Comparison of ENCODE assay signal across 24 cellular contexts in the genomic region with DNA sequence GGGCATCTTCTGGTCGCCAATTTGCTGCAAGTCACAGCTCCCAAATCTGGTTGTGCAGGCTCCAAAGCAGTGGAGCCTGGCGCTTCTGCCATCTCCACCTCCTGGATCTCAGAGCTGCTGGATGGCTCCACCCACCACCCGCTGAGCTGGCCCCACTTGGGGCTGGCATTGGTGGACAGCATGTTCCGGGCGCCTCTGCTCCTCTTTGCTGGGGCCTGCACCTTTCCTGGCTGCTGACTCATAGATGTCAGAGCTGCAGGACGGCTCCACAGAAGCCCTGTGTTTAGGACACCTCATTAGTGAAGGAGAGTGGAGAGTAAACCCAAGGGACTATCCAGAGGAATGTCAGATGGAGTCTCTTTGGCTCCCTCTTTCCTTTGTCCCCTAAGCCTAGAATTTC. TPM values are rescaled to one million over a fixed set of nuclear protein-coding genes. Genes with fewer than 3 reads are reported as not detected.
DNase-seq lines count a peak whose midpoint lies in the region; ATAC-seq, FAIRE-seq and TF ChIP-seq lines count a peak whose summit lies in the region.
"Had no signal": no experiment of that assay in that cellular context is flagged by ENCODE, and none has a peak within 500 bp of the region (broad histone marks: within the 10 kb centered on the region; RNA-seq: fewer than 3 reads in every experiment).

No MANE protein-coding gene starts in this region.

- DNase-seq in SK-N-SH (no peak), RCC 7860 (ENCODE audit: low spot score) (peak; percentile 77), foreskin keratinocyte (peak; percentile 37 to 65), urothelium cell line (ENCODE audit: low spot score) (peak; percentile 28)
- no peak for DNase-seq in activated naive CD8-positive, alpha-beta T cell treated with anti-CD3 and anti-CD28 coated beads, Interleukin-2, amount 50 U/mL, for 24 hours
- DNase-seq: colonic mucosa, endodermal cell, NCI-H2171, T-helper 2 cell, trophoblast cell had no signal

- ATAC-seq in SK-N-SH treated with all-trans-retinoic acid at 6 μM for 48 hours (peak; percentile 56), foreskin keratinocyte (peak; percentile 92), HG03571 (IDR thresholded peaks at IDR 0.05; ENCODE audit: unreplicated experiment) (no peak), HG03354 (IDR thresholded peaks at IDR 0.05; ENCODE audit: poor library complexity, severe bottlenecking, unreplicated experiment) (no peak)
- no peak for ATAC-seq in activated naive CD8-positive, alpha-beta T cell treated with anti-CD3 and anti-CD28 coated beads, Interleukin-2, amount 50 U/mL, for 24 hours
- ATAC-seq: natural killer cell treated with Interleukin-12 subunit alpha and Interleukin-12 subunit beta and Interleukin-15 and Interleukin-18, amount 100 ng/mL, for 72 hours had no signal

- no peak overlapping the region for H3K4me3 Mint-ChIP-seq in activated naive CD8-positive, alpha-beta T cell treated with anti-CD3 and anti-CD28 coated beads, Interleukin-2, amount 50 U/mL, for 24 hours
- H3K4me3 Mint-ChIP-seq: activated naive CD8-positive, alpha-beta T cell; endodermal cell; mesothelial cell of epicardium; natural killer cell treated with Interleukin-12 subunit alpha and Interleukin-12 subunit beta and Interleukin-15 and Interleukin-18, amount 100 ng/mL, for 72 hours; stimulated activated naive CD8-positive, alpha-beta T cell treated with anti-CD3 and anti-CD28 coated beads, Interleukin-15, Interleukin-2, amounts not matched to agents 100 ng/mL and 50 ng/mL, for 24 hours had no signal

- H3K4me2 ChIP-seq in SK-N-SH, result no peak overlapping the region
- H3K4me2 ChIP-seq: A549; BLaER1 treated with 17β-estradiol and CSF1 and Interleukin-3, amounts not matched to agents 10 nM and 100 nM; hepatocyte had no signal

- H3K4me1 ChIP-seq in SK-N-SH (ENCODE audit: control insufficient read depth in 1 of 2, insufficient read depth in 2 of 2, low read depth in 1 of 2, low read length in 1 of 2) (peaks cover 0 to 2% of the 10 kb centered on the region in 2 experiments; a peak in 2 of 4 replicates), foreskin keratinocyte (no peaks in the 10 kb centered on the region)
- H3K4me1 ChIP-seq: colonic mucosa, SJSA1 had no signal

- H3K79me2 ChIP-seq in SK-N-SH (ENCODE audit: insufficient read depth), result peaks cover 79% of the 10 kb centered on the region

- FAIRE-seq in RCC 7860 (lab: Jason Lieb, UNC) (peak; percentile 77), urothelium cell line (lab: Jason Lieb, UNC) (no peak)
- FAIRE-seq: A549, GM12892 had no signal

- no peak overlapping the region for H3K4me3 ChIP-seq in SK-N-SH (ENCODE audit: low read depth in 2 of 2, low read length in 1 of 2)
- H3K4me3 ChIP-seq: A549; BLaER1 treated with 17β-estradiol and CSF1 and Interleukin-3, amounts not matched to agents 10 nM and 100 nM; colonic mucosa; hepatocyte; SJSA1; skin epidermis had no signal

- peaks cover 24% of the 10 kb centered on the region for H4K20me1 ChIP-seq in SK-N-SH (ENCODE audit: insufficient read depth)

- H3K36me3 Mint-ChIP-seq in activated naive CD8-positive, alpha-beta T cell treated with anti-CD3 and anti-CD28 coated beads, Interleukin-2, amount 50 U/mL, for 24 hours (ENCODE audit: low read depth), result peaks cover 43% of the 10 kb centered on the region

- no peak overlapping the region for H3K9ac ChIP-seq in SK-N-SH
- H3K9ac ChIP-seq: BLaER1 treated with 17β-estradiol and CSF1 and Interleukin-3, amounts not matched to agents 10 nM and 100 nM had no signal

- no peaks in the 10 kb centered on the region for H3K27me3 Mint-ChIP-seq in activated naive CD8-positive, alpha-beta T cell treated with anti-CD3 and anti-CD28 coated beads, Interleukin-2, amount 50 U/mL, for 24 hours
- H3K27me3 Mint-ChIP-seq: activated naive CD8-positive, alpha-beta T cell; natural killer cell treated with Interleukin-12 subunit alpha and Interleukin-12 subunit beta and Interleukin-15 and Interleukin-18, amount 100 ng/mL, for 72 hours; stimulated activated naive CD8-positive, alpha-beta T cell treated with anti-CD3 and anti-CD28 coated beads, Interleukin-15, Interleukin-2, amounts not matched to agents 100 ng/mL and 50 ng/mL, for 24 hours had no signal

- H3K4me1 Mint-ChIP-seq in activated naive CD8-positive, alpha-beta T cell treated with anti-CD3 and anti-CD28 coated beads, Interleukin-2, amount 50 U/mL, for 24 hours, result peaks cover 39% of the 10 kb centered on the region
- H3K4me1 Mint-ChIP-seq: endodermal cell, mesothelial cell of epicardium had no signal

- no peak overlapping the region for H3K27ac Mint-ChIP-seq in activated naive CD8-positive, alpha-beta T cell treated with anti-CD3 and anti-CD28 coated beads, Interleukin-2, amount 50 U/mL, for 24 hours
- H3K27ac Mint-ChIP-seq: activated naive CD8-positive, alpha-beta T cell; mesothelial cell of epicardium; stimulated activated naive CD8-positive, alpha-beta T cell treated with anti-CD3 and anti-CD28 coated beads, Interleukin-15, Interleukin-2, amounts not matched to agents 100 ng/mL and 50 ng/mL, for 24 hours had no signal

- no peak for TF ChIP-seq EP300 in SK-N-SH (IDR thresholded peaks at IDR 0.05; ENCODE audit: borderline replicate concordance in 1 of 2, low read depth in 1 of 2, low read length in 1 of 2)

- CTCF ChIA-PET in SK-N-SH (lab: Yijun Ruan, JAX), result interaction anchor here (1.5 to 2.3 kb wide), 2 partner anchors 10 to 25 kb away, joined by 5 read pairs; no protein-coding TSS in a partner anchor

- no peaks in the 10 kb centered on the region for H3F3A ChIP-seq in SK-N-SH (replicated peaks; ENCODE audit: insufficient read depth)

- no peaks in the 10 kb centered on the region for H3K9me2 ChIP-seq in SK-N-SH

- H3K27ac ChIP-seq in SK-N-SH (ENCODE audit: low read depth in 2 of 2, low read length in 1 of 2) (no peak overlapping the region), foreskin keratinocyte (no peak overlapping the region)
- H3K27ac ChIP-seq: A549; BLaER1 treated with 17β-estradiol and CSF1 and Interleukin-3, amounts not matched to agents 10 nM and 100 nM; colonic mucosa; hepatocyte; SJSA1 had no signal

- WGBS in SK-N-SH (ENCODE audit: low lambda C conversion rate), result 68% methylated on average over 5 of the region's 6 CpGs

- H3K27me3 ChIP-seq in SK-N-SH (ENCODE audit: insufficient read depth) (no peaks in the 10 kb centered on the region), foreskin keratinocyte (no peaks in the 10 kb centered on the region)
- H3K27me3 ChIP-seq: BLaER1 treated with 17β-estradiol and CSF1 and Interleukin-3, amounts not matched to agents 10 nM and 100 nM; colonic mucosa; hepatocyte; SJSA1 had no signal

- no peak for TF ChIP-seq RAD21 in SK-N-SH (IDR thresholded peaks at IDR 0.05; ENCODE audit: low read length)

- POLR2A ChIA-PET in SK-N-SH (lab: Yijun Ruan, JAX), result no interaction called here

- no peaks in the 10 kb centered on the region for H3K9me3 ChIP-seq in SK-N-SH
- H3K9me3 ChIP-seq: A549, colonic mucosa, SJSA1 had no signal

- H2AFZ ChIP-seq in SK-N-SH (ENCODE audit: low read depth), result no peak overlapping the region
- H2AFZ ChIP-seq: hepatocyte had no signal

- TF ChIP-seq CTCF in SK-N-SH (IDR thresholded peaks at IDR 0.05), result no peak
- TF ChIP-seq CTCF in foreskin keratinocyte (conservative IDR thresholded peaks at IDR 0.05), result no peak

- peaks cover 4% of the 10 kb centered on the region for H3K9me3 Mint-ChIP-seq in activated naive CD8-positive, alpha-beta T cell treated with anti-CD3 and anti-CD28 coated beads, Interleukin-2, amount 50 U/mL, for 24 hours

- H3K36me3 ChIP-seq in SK-N-SH (replicated peaks in 1 of 2; ENCODE audit: control insufficient read depth in 1 of 2, insufficient read depth in 2 of 2, low read length in 1 of 2), result peaks cover 7 to 10% of the 10 kb centered on the region in 2 experiments
- H3K36me3 ChIP-seq: colonic mucosa had no signal

TF ChIP-seq in SK-N-SH treated with all-trans-retinoic acid at 6 μM for 48 hours, 23 proteins besides CTCF, POLR2A, EP300 and RAD21 (continues in another document):
- TF ChIP-seq RARB (CRISPR knock-in tag; IDR thresholded peaks at IDR 0.05), result no peak

TF ChIP-seq in SK-N-SH, 30 proteins besides CTCF, POLR2A, EP300 and RAD21 (continues in another document):
- TF ChIP-seq USF2 (IDR thresholded peaks at IDR 0.05; ENCODE audit: borderline replicate concordance, low read depth, low read length) (no peak), FOXJ3 (CRISPR knock-in tag; IDR thresholded peaks at IDR 0.05) (no peak), FOSL2 (IDR thresholded peaks at IDR 0.05; ENCODE audit: borderline replicate concordance, low read depth) (no peak), IRF3 (IDR thresholded peaks at IDR 0.05; ENCODE audit: low read depth, low read length) (no peak), NFIC (IDR thresholded peaks at IDR 0.05; ENCODE audit: borderline replicate concordance) (no peak), ELF1 (IDR thresholded peaks at IDR 0.05) (no peak), TAF1 (IDR thresholded peaks at IDR 0.05; ENCODE audit: borderline replicate concordance, low read depth, low read length) (no peak), GATA2 (CRISPR knock-in tag; IDR thresholded peaks at IDR 0.05) (no peak)

RNA-seq across cellular contexts. Expression of gene MAPK8, which starts 27.4 kb away (rescaled TPM):
- polyA plus RNA-seq in SK-N-SH (2012; rRNA removed) (26.4 and 33.6 TPM in 2 replicates), foreskin keratinocyte (7.6 and 11.0 TPM in 2 replicates)
- polyA plus RNA-seq in SK-N-SH (2012; cell fraction: cytosol; rRNA removed), result 37.6 and 40.8 TPM in 2 replicates
- polyA plus RNA-seq in SK-N-SH (2012; cell fraction: nucleus; rRNA removed), result 31.0 and 49.9 TPM in 2 replicates
- 32.5 and 34.0 TPM in 2 replicates for total RNA-seq in foreskin keratinocyte

RNA-seq across cellular contexts. Expression of gene FRMPD2, which starts 59.4 kb away (rescaled TPM):
- polyA plus RNA-seq in SK-N-SH (2012; rRNA removed), result 0.02 TPM in 2 replicates
- polyA plus RNA-seq in SK-N-SH (2012; cell fraction: cytosol; rRNA removed), result 0.04 TPM in 2 replicates
- 0.06 TPM in 1 of 2 replicates, not detected in the other for polyA plus RNA-seq in SK-N-SH (2012; cell fraction: nucleus; rRNA removed)
- total RNA-seq in foreskin keratinocyte, result not detected in 2 replicates
- polyA plus RNA-seq in foreskin keratinocyte, result not detected in 2 replicates
- total RNA-seq: HT-29; natural killer cell treated with Interleukin-12 subunit alpha and Interleukin-12 subunit beta and Interleukin-15 and Interleukin-18, amount 100 ng/mL, for 72 hours had no signal

Comparison
In these comparisons a context has a peak if more than half of its experiments do, and no peak if none do; other contexts are left out.
1. ATAC-seq: peak in SK-N-SH treated with all-trans-retinoic acid at 6 μM for 48 hours (single experiment) and foreskin keratinocyte (single experiment); none in HG03571 (single experiment), activated naive CD8-positive, alpha-beta T cell treated with anti-CD3 and anti-CD28 coated beads, Interleukin-2, amount 50 U/mL, for 24 hours (single experiment) and HG03354 (single experiment).
2. DNase-seq: peak in RCC 7860 (single experiment), foreskin keratinocyte (2 of 2) and urothelium cell line (single experiment); none in SK-N-SH (single experiment) and activated naive CD8-positive, alpha-beta T cell treated with anti-CD3 and anti-CD28 coated beads, Interleukin-2, amount 50 U/mL, for 24 hours (single experiment).